ENCODE assay signal across 1 cellular context in genomic region chr1:145963218-145964019, GRCh38.
TF ChIP-seq lines count a peak whose summit lies in the region.

No MANE protein-coding gene starts in this region.

TF ChIP-seq in HEK293, 187 proteins besides CTCF, POLR2A, EP300 and RAD21:
- TF ChIP-seq YY1 (tag by site-specific recombination; IDR thresholded peaks at IDR 0.05) (no peak), ZNF529 (tag by site-specific recombination; IDR thresholded peaks at IDR 0.05; ENCODE audit: insufficient replicate concordance) (no peak), ZNF707 (tag by site-specific recombination; IDR thresholded peaks at IDR 0.05) (no peak), ZNF366 (tag by site-specific recombination; conservative IDR thresholded peaks at IDR 0.05) (peak; percentile 51), IKZF3 (tag by site-specific recombination; IDR thresholded peaks at IDR 0.05) (no peak), ZNF548 (tag by site-specific recombination; IDR thresholded peaks at IDR 0.05) (no peak), ZNF302 (tag by site-specific recombination; IDR thresholded peaks at IDR 0.05; ENCODE audit: low read depth) (no peak), REST (tag by site-specific recombination; IDR thresholded peaks at IDR 0.05) (no peak), ZNF341 (tag by site-specific recombination; IDR thresholded peaks at IDR 0.05; ENCODE audit: low read depth) (peak; percentile 47; the same call in 1 of the 2 replicates), PRDM1 (tag by site-specific recombination; IDR thresholded peaks at IDR 0.05) (peak; percentile 52; the same call in 1 of the 2 replicates), PRDM10 (tag by site-specific recombination; IDR thresholded peaks at IDR 0.05) (0 out of 2 replicates have a peak, but pooled peaks have one; percentile 8)
